Comparison of ENCODE assay signal across 10 cellular contexts in the genomic region with DNA sequence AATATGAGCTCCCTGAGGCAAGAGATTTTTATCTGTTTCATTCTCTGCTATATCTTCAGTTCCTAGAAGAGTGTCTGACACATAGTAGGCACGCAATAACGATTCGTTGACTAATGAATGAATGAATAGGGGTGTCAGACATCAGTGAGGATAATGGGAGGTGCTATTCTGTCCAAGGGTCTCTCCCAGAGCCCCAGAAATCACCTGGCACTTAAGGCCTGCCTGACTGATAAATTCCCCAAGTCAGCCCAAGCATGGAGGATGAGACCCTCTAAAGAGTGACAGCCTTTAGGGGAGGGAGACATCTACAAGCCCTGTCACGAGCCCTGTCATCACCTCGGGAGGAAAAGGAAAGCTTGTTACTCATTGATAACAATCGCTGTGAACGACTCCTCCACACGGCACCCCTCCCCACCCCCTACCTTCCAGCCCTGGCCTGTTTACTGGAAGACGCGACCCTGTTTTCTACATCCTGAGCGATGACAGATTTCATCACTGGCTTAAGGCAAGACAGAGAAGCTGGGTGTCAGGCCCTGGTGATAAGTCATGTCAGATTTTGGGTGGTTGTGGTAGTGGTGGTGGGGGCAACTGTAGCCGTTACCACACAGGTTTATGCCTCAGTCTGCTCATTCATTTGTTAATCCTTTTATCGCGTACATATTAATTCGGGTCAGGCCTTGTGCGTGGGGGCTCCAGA. TPM values are rescaled to one million over a fixed set of nuclear protein-coding genes. Genes with fewer than 3 reads are reported as not detected.
DNase-seq lines count a peak whose midpoint lies in the region; ATAC-seq and TF ChIP-seq lines count a peak whose summit lies in the region.
"Had no signal": no experiment of that assay in that cellular context is flagged by ENCODE, and none has a peak within 500 bp of the region (broad histone marks: within the 10 kb centered on the region; RNA-seq: fewer than 3 reads in every experiment).

No MANE protein-coding gene starts in this region.

- H3K9me2 ChIP-seq in Loucy (replicated peaks; ENCODE audit: low read depth, low read length) = no peaks in the 10 kb centered on the region

- H3K4me3 Mint-ChIP-seq in activated CD4-positive, alpha-beta T cell treated with anti-CD3 and anti-CD28 coated beads, Interleukin-2, amount 10 ng/mL, durations not matched to agents 7 days and 5 days = no peak overlapping the region
- H3K4me3 Mint-ChIP-seq in dendritic cell treated with granulocyte-macrophage colony-stimulating factor and Interleukin-4, amounts not matched to agents 40 ng/mL and 50 ng/mL, for 4 days = no peak overlapping the region

- no peaks in the 10 kb centered on the region for H3K79me2 ChIP-seq in Loucy (ENCODE audit: insufficient read depth, low read length)

- ATAC-seq in mucosa of descending colon = no peak

- H3K4me1 ChIP-seq in Loucy (ENCODE audit: insufficient read depth, low read length, poor library complexity, severe bottlenecking) (peaks cover 50% of the 10 kb centered on the region), mucosa of descending colon (ENCODE audit: low read depth) (no peaks in the 10 kb centered on the region)
- H3K4me1 ChIP-seq: Peyer's patch had no signal

- CTCF ChIA-PET in activated CD4-positive, alpha-beta T cell treated with anti-CD3 and anti-CD28 coated beads, Interleukin-2, amount 10 ng/mL, durations not matched to agents 7 days and 5 days (lab: Charles Lee) = interaction anchor here (0.7 to 15.7 kb wide), 9 partner anchors 9 to 291 kb away, joined by 3 to 197 read pairs (median 3); partner anchors contain the start of genes BHLHE40 and EDEM1

- POLR2A ChIA-PET in activated CD4-positive, alpha-beta T cell treated with anti-CD3 and anti-CD28 coated beads, Interleukin-2, amount 10 ng/mL, durations not matched to agents 7 days and 5 days (lab: Charles Lee) = no interaction called here

- H3K9ac ChIP-seq in Loucy (ENCODE audit: low read depth, low read length, poor library complexity, severe bottlenecking) = peak overlapping the region; percentile 49

- peak overlapping the region; percentile 61; the same call in 1 of the 2 replicates for H2AFZ ChIP-seq in Loucy (ENCODE audit: low read length)

- H3F3A ChIP-seq in Loucy (ENCODE audit: low read depth) = no peaks in the 10 kb centered on the region

- H3K36me3 ChIP-seq in Loucy (ENCODE audit: insufficient read depth, low read length) (no peaks in the 10 kb centered on the region), mucosa of descending colon (ENCODE audit: low read depth) (no peaks in the 10 kb centered on the region)
- H3K36me3 ChIP-seq: Peyer's patch had no signal

- H3K4me2 ChIP-seq in Loucy (ENCODE audit: low read depth, low read length, poor library complexity, severe bottlenecking) = peak overlapping the region; percentile 61

- no peaks in the 10 kb centered on the region for H3K9me3 Mint-ChIP-seq in activated CD4-positive, alpha-beta T cell treated with anti-CD3 and anti-CD28 coated beads, Interleukin-2, amount 10 ng/mL, durations not matched to agents 7 days and 5 days
- no peaks in the 10 kb centered on the region for H3K9me3 Mint-ChIP-seq in dendritic cell treated with granulocyte-macrophage colony-stimulating factor and Interleukin-4, amounts not matched to agents 40 ng/mL and 50 ng/mL, for 4 days

- no peaks in the 10 kb centered on the region for H3K9me3 ChIP-seq in Loucy (ENCODE audit: insufficient read depth, low read depth, low read length)
- no peaks in the 10 kb centered on the region for H3K9me3 ChIP-seq in mucosa of descending colon
- H3K9me3 ChIP-seq: Peyer's patch had no signal

- H3K4me3 ChIP-seq in Loucy (ENCODE audit: low read length, poor library complexity, severe bottlenecking) (peak overlapping the region; percentile 46), mucosa of descending colon (no peak overlapping the region)
- H3K4me3 ChIP-seq: Peyer's patch, skin epidermis had no signal

- TF ChIP-seq CTCF in Loucy (conservative IDR thresholded peaks at IDR 0.05; ENCODE audit: low read length) (no peak), mucosa of descending colon (IDR thresholded peaks at IDR 0.05) (no peak)

- peak; percentile 38 for DNase-seq in activated CD4-positive, alpha-beta T cell treated with anti-CD3 and anti-CD28 coated beads, Interleukin-2, amount 10 ng/mL, durations not matched to agents 7 days and 5 days
- peak; percentile 40 to 61 for DNase-seq in stimulated activated CD4-positive, alpha-beta T cell treated with anti-CD3 and anti-CD28 coated beads, Interleukin-4, amount 100 ng/mL, for 48 hours (ENCODE audit: low read depth in 2 of 2)
- DNase-seq in DMS53 (lab: John Stamatoyannopoulos, UW) (no peak), NCI-H187 treated with DMSO at 0.1 percent for 48 hours (lab: John Stamatoyannopoulos, UW) (no peak), mucosa of descending colon (no peak), NCI-H2171 treated with DMSO at 0.1 percent for 48 hours (lab: John Stamatoyannopoulos, UW) (no peak)

- no peaks in the 10 kb centered on the region for H4K20me1 ChIP-seq in Loucy (ENCODE audit: insufficient read depth, low read length, poor library complexity, severe bottlenecking)

- peaks cover 45% of the 10 kb centered on the region for H3K4me1 Mint-ChIP-seq in activated CD4-positive, alpha-beta T cell treated with anti-CD3 and anti-CD28 coated beads, Interleukin-2, amount 10 ng/mL, durations not matched to agents 7 days and 5 days
- H3K4me1 Mint-ChIP-seq in dendritic cell treated with granulocyte-macrophage colony-stimulating factor and Interleukin-4, amounts not matched to agents 40 ng/mL and 50 ng/mL, for 4 days (ENCODE audit: low read depth) = peaks cover 28% of the 10 kb centered on the region

- intact Hi-C loops in dendritic cell treated with granulocyte-macrophage colony-stimulating factor and Interleukin-4, amounts not matched to agents 40 ng/mL and 50 ng/mL, for 4 days (cut with micrococcal nuclease) = no loop called here
- intact Hi-C loops in mucosa of descending colon (cut with DNase I, micrococcal nuclease) = no loop called here

- H3K27ac Mint-ChIP-seq in activated CD4-positive, alpha-beta T cell treated with anti-CD3 and anti-CD28 coated beads, Interleukin-2, amount 10 ng/mL, durations not matched to agents 7 days and 5 days = no peak overlapping the region
- H3K27ac Mint-ChIP-seq in dendritic cell treated with granulocyte-macrophage colony-stimulating factor and Interleukin-4, amounts not matched to agents 40 ng/mL and 50 ng/mL, for 4 days = peak overlapping the region; percentile 48

- no peaks in the 10 kb centered on the region for H3K36me3 Mint-ChIP-seq in activated CD4-positive, alpha-beta T cell treated with anti-CD3 and anti-CD28 coated beads, Interleukin-2, amount 10 ng/mL, durations not matched to agents 7 days and 5 days (ENCODE audit: low read depth)
- H3K36me3 Mint-ChIP-seq in dendritic cell treated with granulocyte-macrophage colony-stimulating factor and Interleukin-4, amounts not matched to agents 40 ng/mL and 50 ng/mL, for 4 days (ENCODE audit: low read depth) = no peaks in the 10 kb centered on the region

- no peaks in the 10 kb centered on the region for H3K27me3 Mint-ChIP-seq in activated CD4-positive, alpha-beta T cell treated with anti-CD3 and anti-CD28 coated beads, Interleukin-2, amount 10 ng/mL, durations not matched to agents 7 days and 5 days
- no peaks in the 10 kb centered on the region for H3K27me3 Mint-ChIP-seq in dendritic cell treated with granulocyte-macrophage colony-stimulating factor and Interleukin-4, amounts not matched to agents 40 ng/mL and 50 ng/mL, for 4 days

- H3K27me3 ChIP-seq in Loucy (ENCODE audit: insufficient read depth, low read length, poor library complexity, severe bottlenecking) = no peaks in the 10 kb centered on the region
- H3K27me3 ChIP-seq: Peyer's patch had no signal

RNA-seq across cellular contexts. Expression of gene BHLHE40, which starts 23.1 kb away (rescaled TPM):
- 100 to 1,000 TPM; 105 to 112 TPM for total RNA-seq in activated CD4-positive, alpha-beta T cell treated with anti-CD3 and anti-CD28 coated beads, Interleukin-2, amount 10 ng/mL, durations not matched to agents 7 days and 5 days
- 10 to 100 TPM; 40.2 to 45.5 (median 42.9) TPM for total RNA-seq in mucosa of descending colon

Comparison
In these comparisons a context has a peak if more than half of its experiments do, and no peak if none do; other contexts are left out.
1. DNase-seq: peak in activated CD4-positive, alpha-beta T cell treated with anti-CD3 and anti-CD28 coated beads, Interleukin-2, amount 10 ng/mL, durations not matched to agents 7 days and 5 days (single experiment) and stimulated activated CD4-positive, alpha-beta T cell treated with anti-CD3 and anti-CD28 coated beads, Interleukin-4, amount 100 ng/mL, for 48 hours (2 of 2); none in DMS53 (single experiment), NCI-H187 treated with DMSO at 0.1 percent for 48 hours (single experiment), mucosa of descending colon (0 of 3) and NCI-H2171 treated with DMSO at 0.1 percent for 48 hours (single experiment).